Comparison of ENCODE assay signal across 23 cellular contexts in genomic region chr1:90504509-90504908, GRCh38.
"Had no signal": no experiment of that assay in that cellular context is flagged by ENCODE, and none has a peak within 500 bp of the region (broad histone marks: within the 10 kb centered on the region; RNA-seq: fewer than 3 reads in every experiment).

No MANE protein-coding gene starts in this region.

- FAIRE-seq: astrocyte had no signal

- DNase-seq: activated CD4-positive, alpha-beta T cell treated with anti-CD3 and anti-CD28 coated beads for 48 hours; activated CD4-positive, alpha-beta T cell treated with anti-CD3 and anti-CD28 coated beads, Interleukin-2, amount 50 U/mL, for 4 hours; activated CD4-positive, CD25-positive, alpha-beta regulatory T cell treated with anti-CD3 and anti-CD28 coated beads, Interleukin-2, amount 50 U/mL, for 72 hours; activated CD8-positive, alpha-beta memory T cell treated with anti-CD3 and anti-CD28 coated beads, Interleukin-2, amount 50 U/mL, for 48 hours; activated CD8-positive, alpha-beta T cell treated with anti-CD3 and anti-CD28 coated beads, Interleukin-2, amount 10 ng/mL, durations not matched to agents 7 days and 5 days; activated effector memory CD4-positive, alpha-beta T cell treated with anti-CD3 and anti-CD28 coated beads, Interleukin-2, amount 50 U/mL, for 16 hours; activated naive CD4-positive, alpha-beta T cell treated with Interleukin-2 at 50 U/mL for 16 hours; activated naive CD8-positive, alpha-beta T cell treated with anti-CD3 and anti-CD28 coated beads, Interleukin-2, amount 50 U/mL, for 24 hours; activated T-cell treated with anti-CD3 and anti-CD28 coated beads, Interleukin-2, amount 50 U/mL, for 1 hour; amygdala; brain microvascular endothelial cell; Karpas-422; NCI-H1105 treated with DMSO at 0.1 percent for 48 hours; NCI-H1436 treated with DMSO at 0.1 percent for 48 hours; NCI-H187; NCI-H2081; NCI-H510A treated with DMSO at 0.1 percent for 48 hours; NK-92 treated with Interleukin-12 subunit alpha and Interleukin-12 subunit beta, amount 100 ng/mL, for 24 hours; Peyer's patch; SIG-M5; T-helper 17 cell; T-helper 9 cell had no signal
